ENCODE assay signal across 12 cellular contexts in genomic region chr1:54857741-54858665, GRCh38. TPM values are rescaled to one million over a fixed set of nuclear protein-coding genes. Genes with fewer than 3 reads are reported as not detected.
DNase-seq lines count a peak whose midpoint lies in the region; ATAC-seq and TF ChIP-seq lines count a peak whose summit lies in the region.
"Had no signal": no experiment of that assay in that cellular context is flagged by ENCODE, and none has a peak within 500 bp of the region (broad histone marks: within the 10 kb centered on the region; RNA-seq: fewer than 3 reads in every experiment).

No MANE protein-coding gene starts in this region.

- H3K27ac ChIP-seq in 22Rv1: peak overlapping the region; percentile 47

- no peak overlapping the region for H3K4me3 ChIP-seq in astrocyte of the spinal cord (ENCODE audit: low read depth, low read length)

- peak; percentile 66 for ATAC-seq in left lobe of liver

- TF ChIP-seq CTCF in 22Rv1 (IDR thresholded peaks at IDR 0.05) (no peak), astrocyte of the spinal cord (IDR thresholded peaks at IDR 0.05; ENCODE audit: low read depth, low read length) (no peak)

- DNase-seq in HK-2 (ENCODE audit: unreplicated experiment): peak; percentile 83
- DNase-seq in astrocyte of the spinal cord (ENCODE audit: low read depth, low spot score): peak; percentile 58
- peak; percentile 74 for DNase-seq in left lobe of liver (ENCODE audit: low spot score)
- DNase-seq in activated T-cell treated with anti-CD3 and anti-CD28 coated beads, Interleukin-2, amount 50 U/mL, for 48 hours: no peak
- DNase-seq in KBM-7: no peak
- DNase-seq in stimulated activated CD4-positive, alpha-beta T cell treated with anti-CD3 and anti-CD28 coated beads, Interleukin-1b, Interleukin-23, amount 100 ng/mL, for 48 hours: no peak
- no peak for DNase-seq in nucleus accumbens (lab: John Stamatoyannopoulos, UW)
- DNase-seq: activated CD8-positive, alpha-beta memory T cell treated with anti-CD3 and anti-CD28 coated beads, Interleukin-2, amount 50 U/mL, for 48 hours; NCI-H510A; T-helper 2 cell had no signal

- in situ Hi-C loops in astrocyte of the spinal cord (cut with HindIII; ENCODE audit: low sequenced_read_pairs) (no loop called here), KBM-7 (cut with MboI; ENCODE audit: low pct_unique_long_range_greater_than_20kb, low sequenced_read_pairs) (no loop called here)

RNA-seq across cellular contexts. Expression of gene DHCR24, which starts 29.0 kb away (rescaled TPM):
- total RNA-seq in left lobe of liver: 828 TPM

RNA-seq across cellular contexts. Expression of gene TTC22, which starts 56.9 kb away (rescaled TPM):
- total RNA-seq in left lobe of liver: 4.4 TPM
- total RNA-seq: neural crest cell had no signal

Comparison
In these comparisons a context has a peak if more than half of its experiments do, and no peak if none do; other contexts are left out.
1. DNase-seq: peak in HK-2 (single experiment), astrocyte of the spinal cord (single experiment) and left lobe of liver (single experiment); none in activated T-cell treated with anti-CD3 and anti-CD28 coated beads, Interleukin-2, amount 50 U/mL, for 48 hours (0 of 2), KBM-7 (single experiment), stimulated activated CD4-positive, alpha-beta T cell treated with anti-CD3 and anti-CD28 coated beads, Interleukin-1b, Interleukin-23, amount 100 ng/mL, for 48 hours (single experiment) and nucleus accumbens (0 of 56).